Comparison of ENCODE assay signal across 14 cellular contexts in genomic region chr2:105395691-105396090, GRCh38. TPM values are rescaled to one million over a fixed set of nuclear protein-coding genes. Genes with fewer than 3 reads are reported as not detected.
A peak's percentile ranks its signal among the peaks of the same experiment; 100 is the strongest.
DNase-seq lines count a peak whose midpoint lies in the region; ATAC-seq, FAIRE-seq and TF ChIP-seq lines count a peak whose summit lies in the region.
"Had no signal": no experiment of that assay in that cellular context is flagged by ENCODE, and none has a peak within 500 bp of the region (broad histone marks: within the 10 kb centered on the region; RNA-seq: fewer than 3 reads in every experiment).

No MANE protein-coding gene starts in this region.

- H3K9me3 ChIP-seq in breast epithelium (no peaks in the 10 kb centered on the region), keratinocyte (ENCODE audit: control insufficient read depth, low read depth, low read length) (no peaks in the 10 kb centered on the region), stomach smooth muscle (ENCODE audit: control insufficient read depth in 2 of 2, low read length in 2 of 2) (no peaks in the 10 kb centered on the region)

- no peak overlapping the region for H2AFZ ChIP-seq in keratinocyte (ENCODE audit: control insufficient read depth, low read length)

- ATAC-seq in activated T-cell treated with anti-CD3 and anti-CD28 coated beads, Interleukin-2, amount 50 U/mL, for 4 hours, result no peak
- ATAC-seq in GM19328 (IDR thresholded peaks at IDR 0.05; ENCODE audit: unreplicated experiment) (no peak), GM21619 (IDR thresholded peaks at IDR 0.05; ENCODE audit: unreplicated experiment) (no peak)

- TF ChIP-seq POLR2A in breast epithelium (IDR thresholded peaks at IDR 0.05), result no peak

- intact Hi-C loops in breast epithelium (cut with DNase I; ENCODE audit: low total_unique reads), result no loop called here

- no peak overlapping the region for H3K27ac Mint-ChIP-seq in activated T-cell treated with anti-CD3 and anti-CD28 coated beads, Interleukin-2, amount 50 U/mL, for 24 hours
- H3K27ac Mint-ChIP-seq: activated T-helper 2 cell treated with anti-CD3 and anti-CD28 coated beads, Interferon-gamma antibody, Interleukin-2, Interleukin-4, amounts not matched to agents 10 μg/mL and 5 μg/mL and 100 μg/mL, durations not matched to agents 14 hours and 24 hours and 36 hours; T-helper 1 cell treated with Interleukin-12 subunit alpha and Interleukin-12 subunit beta and Interleukin-4 antibody, amounts not matched to agents 30 μg/mL and 1 μg/mL, for 36 hours had no signal

- TF ChIP-seq CTCF in breast epithelium (IDR thresholded peaks at IDR 0.05) (no peak), keratinocyte (optimal IDR thresholded peaks at IDR 0.05 in 1 of 3, IDR thresholded peaks at IDR 0.05 in 1 of 3, conservative IDR thresholded peaks at IDR 0.05 in 1 of 3; ENCODE audit: extremely low read depth in 1 of 3, insufficient read depth in 2 of 3, low read length in 3 of 3) (no peak)

- H3K27ac ChIP-seq in breast epithelium, result peak overlapping the region; percentile 85 to 90
- peak overlapping the region; percentile 97 for H3K27ac ChIP-seq in keratinocyte (ENCODE audit: control insufficient read depth, insufficient read depth, low read length)
- peak overlapping the region; percentile 18 for H3K27ac ChIP-seq in stomach smooth muscle (ENCODE audit: low read length)

- H3K9me3 Mint-ChIP-seq in activated T-cell treated with anti-CD3 and anti-CD28 coated beads, Interleukin-2, amount 50 U/mL, for 4 hours, result no peaks in the 10 kb centered on the region
- H3K9me3 Mint-ChIP-seq in activated T-cell treated with anti-CD3 and anti-CD28 coated beads, Interleukin-2, amount 50 U/mL, for 24 hours, result no peaks in the 10 kb centered on the region
- H3K9me3 Mint-ChIP-seq: activated T-helper 2 cell treated with anti-CD3 and anti-CD28 coated beads, Interferon-gamma antibody, Interleukin-2, Interleukin-4, amounts not matched to agents 10 μg/mL and 5 μg/mL and 100 μg/mL, durations not matched to agents 14 hours and 24 hours and 36 hours; T-helper 1 cell treated with Interleukin-12 subunit alpha and Interleukin-12 subunit beta and Interleukin-4 antibody, amounts not matched to agents 30 μg/mL and 1 μg/mL, for 36 hours had no signal

- no peak for DNase-seq in activated T-cell treated with anti-CD3 and anti-CD28 coated beads, Interleukin-2, amount 50 U/mL, for 4 hours
- no peak for DNase-seq in activated T-cell treated with anti-CD3 and anti-CD28 coated beads, Interleukin-2, amount 50 U/mL, for 24 hours
- DNase-seq in breast epithelium (ENCODE audit: low spot score in 2 of 2), result no peak
- DNase-seq in keratinocyte (ENCODE audit: low read depth, low spot score), result no peak
- DNase-seq in stimulated activated naive CD4-positive, alpha-beta T cell treated with Interleukin-2 at 50 U/mL for 16 hours (lab: John Stamatoyannopoulos, UW), result no peak
- DNase-seq: activated CD4-positive, alpha-beta T cell treated with anti-CD3 and anti-CD28 coated beads, Interleukin-2, amount 50 U/mL, for 1 hour; NCI-H146; NCI-H446 treated with DMSO at 0.1 percent for 48 hours had no signal

- H3K27me3 ChIP-seq in breast epithelium, result no peaks in the 10 kb centered on the region
- H3K27me3 ChIP-seq in keratinocyte (ENCODE audit: control insufficient read depth, extremely low read depth, insufficient read depth, low read length), result no peaks in the 10 kb centered on the region
- H3K27me3 ChIP-seq in stomach smooth muscle (ENCODE audit: control insufficient read depth in 1 of 2, insufficient read depth in 2 of 2, low read length in 2 of 2), result peaks cover 0 to 2% of the 10 kb centered on the region in 2 donors

- peak overlapping the region; percentile 89 for H3K4me2 ChIP-seq in keratinocyte (ENCODE audit: control insufficient read depth, extremely low read depth, insufficient read depth, low read depth, low read length)

- peaks cover 14% of the 10 kb centered on the region for H3K4me1 Mint-ChIP-seq in activated T-cell treated with anti-CD3 and anti-CD28 coated beads, Interleukin-2, amount 50 U/mL, for 4 hours (ENCODE audit: low read depth)
- H3K4me1 Mint-ChIP-seq in activated T-cell treated with anti-CD3 and anti-CD28 coated beads, Interleukin-2, amount 50 U/mL, for 24 hours (ENCODE audit: low read depth), result peaks cover 19% of the 10 kb centered on the region

- H3K36me3 ChIP-seq in breast epithelium, result no peaks in the 10 kb centered on the region
- peaks cover 16 to 42% of the 10 kb centered on the region in 2 experiments for H3K36me3 ChIP-seq in keratinocyte (ENCODE audit: control insufficient read depth in 2 of 2, extremely low read depth in 1 of 2, insufficient read depth in 2 of 2, low read length in 2 of 2)
- H3K36me3 ChIP-seq in stomach smooth muscle (ENCODE audit: control insufficient read depth in 2 of 2, insufficient read depth in 2 of 2, low read length in 2 of 2), result peaks cover 2 to 5% of the 10 kb centered on the region in 2 donors

- no peak for FAIRE-seq in keratinocyte (lab: Jason Lieb, UNC)
- FAIRE-seq: bronchial epithelial cell had no signal

- H3K4me3 ChIP-seq in breast epithelium (peak overlapping the region in 2 of 3 donors; percentile 75 to 91), keratinocyte (ENCODE audit: control insufficient read depth in 2 of 3, extremely low read depth in 1 of 3, insufficient read depth in 2 of 3, low read depth in 1 of 3, low read length in 3 of 3) (peak overlapping the region in 2 of 3 experiments; percentile 57 to 59), stomach smooth muscle (ENCODE audit: low read length in 2 of 2) (peak overlapping the region in 1 of 2 donors; percentile 96)

- peaks cover 18% of the 10 kb centered on the region for H3K9me1 ChIP-seq in keratinocyte (ENCODE audit: control insufficient read depth, extremely low read depth, insufficient read depth, low read length)

- no peaks in the 10 kb centered on the region for H3K36me3 Mint-ChIP-seq in activated T-cell treated with anti-CD3 and anti-CD28 coated beads, Interleukin-2, amount 50 U/mL, for 4 hours (ENCODE audit: insufficient read depth)
- H3K36me3 Mint-ChIP-seq in activated T-cell treated with anti-CD3 and anti-CD28 coated beads, Interleukin-2, amount 50 U/mL, for 24 hours (ENCODE audit: low read depth), result no peaks in the 10 kb centered on the region

- peaks cover 29% of the 10 kb centered on the region for H3K27me3 Mint-ChIP-seq in activated T-cell treated with anti-CD3 and anti-CD28 coated beads, Interleukin-2, amount 50 U/mL, for 4 hours (ENCODE audit: low read depth)
- H3K27me3 Mint-ChIP-seq in activated T-cell treated with anti-CD3 and anti-CD28 coated beads, Interleukin-2, amount 50 U/mL, for 24 hours, result peaks cover 24% of the 10 kb centered on the region

- peaks cover 36% of the 10 kb centered on the region for H4K20me1 ChIP-seq in keratinocyte (ENCODE audit: control insufficient read depth, extremely low read depth, insufficient read depth, low read length)

- peaks cover 3 to 8% of the 10 kb centered on the region in 2 donors for H3K4me1 ChIP-seq in breast epithelium
- H3K4me1 ChIP-seq in keratinocyte (ENCODE audit: control insufficient read depth, extremely low read depth, insufficient read depth, low read length), result peaks cover 41% of the 10 kb centered on the region
- H3K4me1 ChIP-seq in stomach smooth muscle (ENCODE audit: control insufficient read depth, insufficient read depth, low read length), result peaks cover 43% of the 10 kb centered on the region

- H3K9ac ChIP-seq in keratinocyte (ENCODE audit: control insufficient read depth, extremely low read depth, insufficient read depth, low read length), result no peak overlapping the region
- H3K9ac ChIP-seq in stomach smooth muscle (ENCODE audit: low read length in 2 of 2), result no peak overlapping the region

- peaks cover 73% of the 10 kb centered on the region for H3K79me2 ChIP-seq in keratinocyte (ENCODE audit: control insufficient read depth, insufficient read depth, low read length)

- peak overlapping the region; percentile 6 for H3K4me3 Mint-ChIP-seq in activated T-cell treated with anti-CD3 and anti-CD28 coated beads, Interleukin-2, amount 50 U/mL, for 4 hours
- H3K4me3 Mint-ChIP-seq in activated T-cell treated with anti-CD3 and anti-CD28 coated beads, Interleukin-2, amount 50 U/mL, for 24 hours, result no peak overlapping the region
- H3K4me3 Mint-ChIP-seq: T-helper 1 cell treated with Interleukin-12 subunit alpha and Interleukin-12 subunit beta and Interleukin-4 antibody, amounts not matched to agents 30 μg/mL and 1 μg/mL, for 36 hours had no signal

- dilution Hi-C loops in keratinocyte (cut with MboI; ENCODE audit: extremely low pct_ligation_motif_present, low sequenced_read_pairs), result no loop called here

RNA-seq across cellular contexts. Expression of gene FHL2, which starts 3.2 kb away (rescaled TPM):
- total RNA-seq in activated T-cell treated with anti-CD3 and anti-CD28 coated beads, Interleukin-2, amount 50 U/mL, for 4 hours, result 1 to 10 TPM; 2.6 to 3.5 (median 2.7) TPM
- 100 to 1,000 TPM in 1 of 3 donors, 10 to 100 TPM in 2; 20.0 to 128 (median 98.2) TPM for total RNA-seq in breast epithelium
- polyA plus RNA-seq in keratinocyte, result 132 to 175 TPM (median 144 TPM) in 3 replicates
- 27.1 TPM for polyA plus RNA-seq in keratinocyte (2011; ENCODE audit: low read depth)
- 139 and 154 TPM in 2 replicates for polyA plus RNA-seq in keratinocyte (2011; cell fraction: cytosol; rRNA removed)
- 104 and 114 TPM in 2 replicates for polyA plus RNA-seq in keratinocyte (2011; cell fraction: nucleus; rRNA removed)
- polyA plus RNA-seq in keratinocyte (2012; ENCODE audit: low replicate concordance), result 91.4 and 116 TPM in 2 replicates
- 130 to 194 TPM (median 145 TPM) in 3 replicates for polyA minus RNA-seq in keratinocyte
- polyA minus RNA-seq in keratinocyte (2011; cell fraction: cytosol; rRNA and poly(A)+ RNA removed), result 77.3 TPM
- polyA minus RNA-seq in keratinocyte (2011; cell fraction: nucleus; rRNA and poly(A)+ RNA removed), result 44.9 and 62.7 TPM in 2 replicates

RNA-seq across cellular contexts. Expression of gene C2orf49, which starts 58.4 kb away (rescaled TPM):
- total RNA-seq in activated T-cell treated with anti-CD3 and anti-CD28 coated beads, Interleukin-2, amount 50 U/mL, for 4 hours, result 10 to 100 TPM; 16.2 to 18.8 (median 18.1) TPM
- 10 to 100 TPM; 20.0 to 31.6 (median 23.0) TPM for total RNA-seq in breast epithelium
- polyA plus RNA-seq in keratinocyte, result 13.1 to 19.4 TPM (median 14.5 TPM) in 3 replicates
- polyA plus RNA-seq in keratinocyte (2011; ENCODE audit: low read depth), result 43.2 TPM
- 11.8 and 17.0 TPM in 2 replicates for polyA plus RNA-seq in keratinocyte (2011; cell fraction: cytosol; rRNA removed)
- polyA plus RNA-seq in keratinocyte (2011; cell fraction: nucleus; rRNA removed), result 13.9 and 18.8 TPM in 2 replicates
- 12.3 and 18.3 TPM in 2 replicates for polyA plus RNA-seq in keratinocyte (2012; ENCODE audit: low replicate concordance)
- polyA minus RNA-seq in keratinocyte, result 3.6 to 6.0 TPM (median 4.7 TPM) in 3 replicates
- 4.2 TPM for polyA minus RNA-seq in keratinocyte (2011; cell fraction: cytosol; rRNA and poly(A)+ RNA removed)
- polyA minus RNA-seq in keratinocyte (2011; cell fraction: nucleus; rRNA and poly(A)+ RNA removed), result 3.3 and 9.2 TPM in 2 replicates

Comparison
In these comparisons a context has a peak if more than half of its experiments do, and no peak if none do; other contexts are left out.
1. H3K27ac ChIP-seq: peak in every context shown above with its lines; median percentile 97 in keratinocyte; 88 in breast epithelium; 18 in stomach smooth muscle.
2. RNA of gene FHL2, which starts 3.2 kb away (total RNA-seq): 20.0 to 128 TPM in breast epithelium; 2.6 to 3.5 TPM in activated T-cell treated with anti-CD3 and anti-CD28 coated beads, Interleukin-2, amount 50 U/mL, for 4 hours; every median in the first group is over 4 times any median in the second.